In genomic region chr12:7439579-7440505, GRCh38 we compare ENCODE assay signal across 8 cellular contexts. TPM values are rescaled to one million over a fixed set of nuclear protein-coding genes. Genes with fewer than 3 reads are reported as not detected.
A peak's percentile ranks its signal among the peaks of the same experiment; 100 is the strongest.
DNase-seq lines count a peak whose midpoint lies in the region; ATAC-seq, FAIRE-seq and TF ChIP-seq lines count a peak whose summit lies in the region.

No MANE protein-coding gene starts in this region.

- H3K4me2 ChIP-seq in fibroblast of lung (ENCODE audit: extremely low read depth, insufficient read depth, low read length), result peak overlapping the region; percentile 41

- H3K27ac ChIP-seq in fibroblast of lung (ENCODE audit: insufficient read depth, low read length), result peak overlapping the region; percentile 16

- H3K9me3 ChIP-seq in fibroblast of lung (ENCODE audit: control insufficient read depth, insufficient read depth, low read depth, low read length) (no peaks in the 10 kb centered on the region), neuron (ENCODE audit: low read length) (peaks cover 7% of the 10 kb centered on the region)

- DNase-seq in HFFc6 (no peak), fibroblast of lung (ENCODE audit: low read depth in 2 of 2) (peak; percentile 56 to 68), urothelium cell line (ENCODE audit: low spot score) (peak; percentile 60), HT-29 (ENCODE audit: low spot score) (no peak), NCI-H510A treated with DMSO at 0.1 percent for 48 hours (lab: John Stamatoyannopoulos, UW) (no peak)
- peak; percentile 41 for DNase-seq in activated CD8-positive, alpha-beta memory T cell treated with anti-CD3 and anti-CD28 coated beads, Interleukin-2, amount 10 ng/mL, durations not matched to agents 7 days and 5 days

- TF ChIP-seq CTCF in HFFc6 (IDR thresholded peaks at IDR 0.05) (no peak), fibroblast of lung (conservative IDR thresholded peaks at IDR 0.05 in 1 of 2, IDR thresholded peaks at IDR 0.05 in 1 of 2; ENCODE audit: low read depth in 1 of 2, low read length in 2 of 2) (no peak)

- H3K9me3 Mint-ChIP-seq in HFFc6, result no peaks in the 10 kb centered on the region
- no peaks in the 10 kb centered on the region for H3K9me3 Mint-ChIP-seq in activated CD8-positive, alpha-beta memory T cell treated with anti-CD3 and anti-CD28 coated beads, Interleukin-2, amount 10 ng/mL, durations not matched to agents 7 days and 5 days (ENCODE audit: low read depth)

- no peak overlapping the region for H3K27ac Mint-ChIP-seq in HFFc6
- H3K27ac Mint-ChIP-seq in activated CD8-positive, alpha-beta memory T cell treated with anti-CD3 and anti-CD28 coated beads, Interleukin-2, amount 10 ng/mL, durations not matched to agents 7 days and 5 days, result no peak overlapping the region

- peak; percentile 52 for FAIRE-seq in urothelium cell line (lab: Jason Lieb, UNC)

- H3K4me1 Mint-ChIP-seq in HFFc6 (ENCODE audit: low read depth), result no peaks in the 10 kb centered on the region
- H3K4me1 Mint-ChIP-seq in activated CD8-positive, alpha-beta memory T cell treated with anti-CD3 and anti-CD28 coated beads, Interleukin-2, amount 10 ng/mL, durations not matched to agents 7 days and 5 days, result peaks cover 3% of the 10 kb centered on the region

- H3K9ac ChIP-seq in fibroblast of lung (ENCODE audit: insufficient read depth, low read length), result no peak overlapping the region

- H2AFZ ChIP-seq in fibroblast of lung (ENCODE audit: low read length), result peak overlapping the region; percentile 81
- peak overlapping the region; percentile 89 for H2AFZ ChIP-seq in neuron (ENCODE audit: low read depth, low read length)

- ATAC-seq in activated CD8-positive, alpha-beta memory T cell treated with anti-CD3 and anti-CD28 coated beads, Interleukin-2, amount 10 ng/mL, durations not matched to agents 7 days and 5 days, result peak; percentile 73
- ATAC-seq in GM19452 (IDR thresholded peaks at IDR 0.05; ENCODE audit: unreplicated experiment), result no peak

- no peaks in the 10 kb centered on the region for H3K36me3 ChIP-seq in fibroblast of lung (ENCODE audit: control insufficient read depth, insufficient read depth, low read length)
- H3K36me3 ChIP-seq in neuron (ENCODE audit: insufficient read depth, low read length), result no peaks in the 10 kb centered on the region

- peak overlapping the region; percentile 45; the same call in 1 of the 2 replicates for H3K4me3 Mint-ChIP-seq in HFFc6
- H3K4me3 Mint-ChIP-seq in activated CD8-positive, alpha-beta memory T cell treated with anti-CD3 and anti-CD28 coated beads, Interleukin-2, amount 10 ng/mL, durations not matched to agents 7 days and 5 days, result peak overlapping the region; percentile 55

- H3K4me3 ChIP-seq in fibroblast of lung (replicated peaks in 1 of 4; ENCODE audit: control extremely low read depth in 1 of 4, insufficient read depth in 1 of 4, low read depth in 3 of 4, low read length in 4 of 4) (peak overlapping the region; percentile 12 to 53 (median 36)), neuron (ENCODE audit: low read length) (peak overlapping the region; percentile 37)

- no peaks in the 10 kb centered on the region for H4K20me1 ChIP-seq in fibroblast of lung (ENCODE audit: control insufficient read depth, extremely low read depth, insufficient read depth, low read length)

- H3K27me3 ChIP-seq in fibroblast of lung (ENCODE audit: control insufficient read depth, insufficient read depth, low read length), result no peaks in the 10 kb centered on the region
- H3K27me3 ChIP-seq in neuron (ENCODE audit: insufficient read depth, low read length), result peaks cover 24% of the 10 kb centered on the region

- CTCF ChIA-PET in activated CD8-positive, alpha-beta memory T cell treated with anti-CD3 and anti-CD28 coated beads, Interleukin-2, amount 10 ng/mL, durations not matched to agents 7 days and 5 days (lab: Charles Lee), result interaction anchor here (1.1 to 1.9 kb wide), 2 partner anchors 15 to 20 kb away, joined by 3 to 5 read pairs; no protein-coding TSS in a partner anchor

- H3K27me3 Mint-ChIP-seq in HFFc6 (ENCODE audit: insufficient read depth), result no peaks in the 10 kb centered on the region; the same call in 1 of the 2 replicates
- peaks cover 34% of the 10 kb centered on the region for H3K27me3 Mint-ChIP-seq in activated CD8-positive, alpha-beta memory T cell treated with anti-CD3 and anti-CD28 coated beads, Interleukin-2, amount 10 ng/mL, durations not matched to agents 7 days and 5 days

- H3K79me2 ChIP-seq in fibroblast of lung (ENCODE audit: control insufficient read depth, insufficient read depth, low read length), result no peaks in the 10 kb centered on the region

- H3K4me1 ChIP-seq in fibroblast of lung (ENCODE audit: control insufficient read depth, extremely low read depth, insufficient read depth, low read length), result no peaks in the 10 kb centered on the region
- no peaks in the 10 kb centered on the region for H3K4me1 ChIP-seq in neuron (ENCODE audit: insufficient read depth, low read length)

- no peaks in the 10 kb centered on the region; the same call in 1 of the 2 replicates for H3K36me3 Mint-ChIP-seq in HFFc6 (ENCODE audit: low read depth)
- H3K36me3 Mint-ChIP-seq in activated CD8-positive, alpha-beta memory T cell treated with anti-CD3 and anti-CD28 coated beads, Interleukin-2, amount 10 ng/mL, durations not matched to agents 7 days and 5 days, result peaks cover 3% of the 10 kb centered on the region

RNA-seq across cellular contexts. Expression of gene CD163L1, which starts 4.1 kb away (rescaled TPM):
- total RNA-seq in HFFc6 (2021; fragmentation: NEBNext Ultra II Directional; extraction: Animal tissue kit (Norgen Biotek cat#: 25700)), result 1 to 10 TPM; 5.7 to 9.9 (median 7.6) TPM
- not detected for total RNA-seq in activated CD8-positive, alpha-beta memory T cell treated with anti-CD3 and anti-CD28 coated beads, Interleukin-2, amount 10 ng/mL, durations not matched to agents 7 days and 5 days
- 0.33 TPM in 1 of 2 replicates, not detected in the other for total RNA-seq in fibroblast of lung
- 0.28 and 0.78 TPM in 2 replicates for polyA plus RNA-seq in fibroblast of lung
- 0.31 and 1.2 TPM in 2 replicates for polyA plus RNA-seq in fibroblast of lung (2012)
- not detected in 2 replicates for polyA minus RNA-seq in fibroblast of lung (ENCODE audit: low replicate concordance)
- total RNA-seq in HT-29 (2014; rRNA removed; shearing (Covaris generic)), result 0.70 and 1.2 TPM in 2 replicates

Comparison
In these comparisons a context has a peak if more than half of its experiments do, and no peak if none do; other contexts are left out.
1. DNase-seq: peak in activated CD8-positive, alpha-beta memory T cell treated with anti-CD3 and anti-CD28 coated beads, Interleukin-2, amount 10 ng/mL, durations not matched to agents 7 days and 5 days (single experiment), fibroblast of lung (2 of 2) and urothelium cell line (single experiment); none in HFFc6 (single experiment), HT-29 (single experiment) and NCI-H510A treated with DMSO at 0.1 percent for 48 hours (single experiment).